Comparison of ENCODE assay signal across 8 cellular contexts in the genomic region with DNA sequence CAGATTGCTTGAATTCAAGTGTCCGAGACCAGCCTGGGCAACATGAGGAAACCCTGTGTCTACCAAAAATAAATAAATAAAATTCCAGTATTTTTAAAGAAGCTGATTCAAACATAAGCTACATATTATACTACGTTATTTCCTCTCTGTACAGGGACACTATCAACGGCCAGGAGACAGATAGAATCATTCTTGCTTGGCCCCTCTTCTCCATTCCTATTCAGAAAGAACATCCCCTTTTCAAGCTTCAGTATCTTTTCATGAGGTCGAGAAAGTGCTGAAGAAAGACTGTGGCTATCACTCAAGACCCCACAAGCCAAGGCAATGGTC. TPM values are rescaled to one million over a fixed set of nuclear protein-coding genes. Genes with fewer than 3 reads are reported as not detected.
DNase-seq lines count a peak whose midpoint lies in the region; ATAC-seq, FAIRE-seq and TF ChIP-seq lines count a peak whose summit lies in the region.

No MANE protein-coding gene starts in this region.

- in situ Hi-C loops in K562 (cut with MboI), result loop anchor here (10.0 kb wide), 2 partner anchors 101 to 201 kb away; no protein-coding TSS in a partner anchor

- peak overlapping the region; percentile 97 for H2AFZ ChIP-seq in K562 (ENCODE audit: low read depth, low read length)

- TF ChIP-seq RAD21 in K562 (CRISPR knock-in tag; conservative IDR thresholded peaks at IDR 0.05 in 1 of 2, IDR thresholded peaks at IDR 0.05 in 1 of 2), result no peak

- H3K4me1 ChIP-seq in K562 (replicated peaks in 1 of 2; ENCODE audit: control insufficient read depth in 2 of 2, insufficient read depth in 2 of 2, low read length in 2 of 2) (peaks cover 0 to 9% of the 10 kb centered on the region in 2 experiments; a peak in 2 of 5 replicates), mononuclear cell (ENCODE audit: insufficient read depth, low read length) (peaks cover 45% of the 10 kb centered on the region)

- no TSS peak for BruUV-seq in K562 (replicated peaks; lab: Mats Ljungman, UMichigan)

- no peak for TF ChIP-seq CTCF in K562 (IDR thresholded peaks at IDR 0.05 in 2 of 3, conservative IDR thresholded peaks at IDR 0.05 in 1 of 3; ENCODE audit: insufficient read depth in 2 of 3, low read depth in 1 of 3, low read length in 3 of 3)

- intact Hi-C loops in K562 (cut with micrococcal nuclease), result loop anchor here (1.0 to 5.0 kb wide), 4 partner anchors 73 to 533 kb away; no protein-coding TSS in a partner anchor

- POLR2A ChIA-PET in K562 (lab: Yijun Ruan, JAX), result interaction anchor here (0.7 to 1.3 kb wide), 2 partner anchors 9 to 11 kb away, joined by 3 to 4 read pairs; no protein-coding TSS in a partner anchor

- ATAC-seq in GM19328 (IDR thresholded peaks at IDR 0.05; ENCODE audit: unreplicated experiment) (peak; percentile 24), HG03354 (IDR thresholded peaks at IDR 0.05; ENCODE audit: poor library complexity, severe bottlenecking, unreplicated experiment) (peak; percentile 16), K562 (no peak; the same call in 2 of the 3 replicates), GM21381 (IDR thresholded peaks at IDR 0.05; ENCODE audit: unreplicated experiment) (no peak)

- H3K9me3 ChIP-seq in K562 (replicated peaks; ENCODE audit: control insufficient read depth, insufficient read depth, low read depth, low read length) (no peaks in the 10 kb centered on the region), mononuclear cell (ENCODE audit: low read depth, low read length) (no peaks in the 10 kb centered on the region)

- TF ChIP-seq EP300 in K562 (IDR thresholded peaks at IDR 0.05; ENCODE audit: low read length), result no peak

- no peak overlapping the region for H3K27ac ChIP-seq in K562 (ENCODE audit: extremely low read depth, low read depth, low read length)

- peak overlapping the region; percentile 74 for H3K4me3 ChIP-seq in K562
- H3K4me3 ChIP-seq in mononuclear cell (ENCODE audit: low read length), result peak overlapping the region; percentile 70

- H3K9ac ChIP-seq in K562 (ENCODE audit: insufficient read depth in 1 of 2, low read depth in 2 of 2, low read length in 2 of 2), result peak overlapping the region; percentile 83 to 95

- H4K20me1 ChIP-seq in K562 (replicated peaks; ENCODE audit: control insufficient read depth, insufficient read depth, low read length), result no peaks in the 10 kb centered on the region

- no peak for DNase-seq in K562 (ENCODE audit: extremely low read depth in 1 of 4, low spot score in 3 of 4)
- DNase-seq in activated gamma-delta T cell treated with Interleukin-2 at 50 U/mL for 16 hours, result no peak
- DNase-seq in NCI-H446 (lab: John Stamatoyannopoulos, UW), result no peak
- no peak for DNase-seq in NCI-H510A (lab: John Stamatoyannopoulos, UW)

- peaks cover 5% of the 10 kb centered on the region for H3K79me2 ChIP-seq in K562 (ENCODE audit: control insufficient read depth, insufficient read depth, low read length)

- no peaks in the 10 kb centered on the region for H3K9me1 ChIP-seq in K562 (ENCODE audit: control insufficient read depth, insufficient read depth, low read length)

- CTCF ChIA-PET in K562 (lab: Yijun Ruan, JAX; ENCODE audit: low intra/inter-chr PET ratio), result no interaction called here

- 5% methylated on average over 4 of the region's 4 CpGs for WGBS in K562 (ENCODE audit: insufficient coverage, low coverage, missing lambda C conversion rate)

- FAIRE-seq in K562 (lab: Jason Lieb, UNC), result no peak

- no peak for TF ChIP-seq POLR2A in K562 (conservative IDR thresholded peaks at IDR 0.05)

- H3K27me3 ChIP-seq in K562 (ENCODE audit: control insufficient read depth in 2 of 2, insufficient read depth in 2 of 2, low read length in 2 of 2), result no peaks in the 10 kb centered on the region
- no peaks in the 10 kb centered on the region for H3K27me3 ChIP-seq in mononuclear cell (ENCODE audit: insufficient read depth, low read length)

- peak overlapping the region; percentile 92 for H3K4me2 ChIP-seq in K562 (ENCODE audit: insufficient read depth, low read length)

- H3K36me3 ChIP-seq in K562 (ENCODE audit: control insufficient read depth, insufficient read depth, low read length), result no peaks in the 10 kb centered on the region

TF ChIP-seq in K562, 482 proteins besides CTCF, POLR2A, EP300 and RAD21:
- no peak for TF ChIP-seq ZFP30 (CRISPR knock-in tag; IDR thresholded peaks at IDR 0.05; ENCODE audit: borderline replicate concordance)
- TF ChIP-seq TRIM28 (IDR thresholded peaks at IDR 0.05), result no peak
- TF ChIP-seq MAZ (CRISPR knock-in tag; conservative IDR thresholded peaks at IDR 0.05 in 1 of 2, IDR thresholded peaks at IDR 0.05 in 1 of 2), result 0 out of 4 replicates have a peak, but pooled peaks of 1 of the 2 experiments have one; percentile 2
- no peak for TF ChIP-seq CBFA2T2 (conservative IDR thresholded peaks at IDR 0.05)

RNA-seq across cellular contexts. Expression of gene DHRS7, which starts 0.3 kb away (rescaled TPM):
- 15.4 and 17.6 TPM in 2 replicates for total RNA-seq in K562 (2011; cell fraction: chromatin; rRNA removed; ENCODE audit: low replicate concordance)
- total RNA-seq in K562 (2011; cell fraction: nucleolus; rRNA removed), result 20.0 and 20.5 TPM in 2 replicates
- total RNA-seq in K562 (2011; cell fraction: nucleoplasm; rRNA removed), result 20.5 and 27.2 TPM in 2 replicates
- total RNA-seq in K562 (2014; rRNA removed), result 18.5 and 21.6 TPM in 2 replicates
- 17.1 and 20.8 TPM in 2 replicates for total RNA-seq in K562 (2014; rRNA removed; fragmentation: Illumina TruSeq; extraction: Trizol)
- 13.9 and 14.3 TPM in 2 replicates for total RNA-seq in K562 (2015; rRNA removed; fragmentation: Illumina TruSeq; extraction: Trizol)
- 14.5 and 15.7 TPM in 2 replicates for total RNA-seq in K562 (2021)
- 10.1 and 10.2 TPM in 2 replicates for polyA plus RNA-seq in K562 (2011; rRNA removed)
- polyA plus RNA-seq in K562 (2011; cell fraction: cytosol; rRNA removed), result 8.9 and 10.3 TPM in 2 replicates
- 4.3 and 6.8 TPM in 2 replicates for polyA plus RNA-seq in K562 (2011; cell fraction: nucleus; rRNA removed)
- 16.4 and 25.2 TPM in 2 replicates for polyA plus RNA-seq in K562 (2012)
- 13.6 and 15.6 TPM in 2 replicates for polyA plus RNA-seq in K562 (2014; fragmentation: Illumina TruSeq; extraction: Trizol)
- 10 to 100 TPM; 16.4 to 20.1 TPM for polyA plus RNA-seq in K562 (2014; fragmentation: Nextera tagmentation; extraction: Ambion mirVana)
- polyA plus RNA-seq in K562 (2014; rRNA removed), result 12.4 and 12.8 TPM in 2 replicates
- polyA minus RNA-seq in K562 (2011; rRNA and poly(A)+ RNA removed), result 8.4 and 14.6 TPM in 2 replicates
- 3.0 and 5.6 TPM in 2 replicates for polyA minus RNA-seq in K562 (2011; cell fraction: cytosol; rRNA and poly(A)+ RNA removed)
- polyA minus RNA-seq in K562 (2011; cell fraction: nucleus; rRNA and poly(A)+ RNA removed), result 5.3 and 8.9 TPM in 2 replicates
- total RNA-seq in mononuclear cell, result 65.9 TPM

Comparison
In these comparisons a context has a peak if more than half of its experiments do, and no peak if none do; other contexts are left out.
1. ATAC-seq: peak in GM19328 (single experiment) and HG03354 (single experiment); none in K562 (single experiment) and GM21381 (single experiment).